Comparison of ENCODE assay signal across 1 cellular context in genomic region chr16:81567987-81568748, GRCh38.
TF ChIP-seq lines count a peak whose summit lies in the region.

No MANE protein-coding gene starts in this region.

TF ChIP-seq in HepG2, 621 proteins besides CTCF, POLR2A, EP300 and RAD21 (continued from another document and continues in another):
- no peak for TF ChIP-seq NR2F6 (IDR thresholded peaks at IDR 0.05)
- peak; percentile 24; the same call in 1 of the 2 replicates for TF ChIP-seq NR2F6 (CRISPR knock-in tag; IDR thresholded peaks at IDR 0.05)
- TF ChIP-seq MZF1 (CRISPR knock-in tag; IDR thresholded peaks at IDR 0.05; ENCODE audit: borderline replicate concordance): no peak
- TF ChIP-seq ZNF484 (CRISPR knock-in tag; IDR thresholded peaks at IDR 0.05; ENCODE audit: borderline replicate concordance, low read depth): no peak
- TF ChIP-seq RFXANK (CRISPR knock-in tag; IDR thresholded peaks at IDR 0.05): no peak
- TF ChIP-seq ZNF615 (CRISPR knock-in tag; IDR thresholded peaks at IDR 0.05; ENCODE audit: borderline replicate concordance): no peak
- TF ChIP-seq ZNF30 (CRISPR knock-in tag; IDR thresholded peaks at IDR 0.05): no peak
- 0 out of 2 replicates have a peak, but pooled peaks have one; percentile 14 for TF ChIP-seq BCL6 (CRISPR knock-in tag; IDR thresholded peaks at IDR 0.05)
- TF ChIP-seq, protein P1, sequence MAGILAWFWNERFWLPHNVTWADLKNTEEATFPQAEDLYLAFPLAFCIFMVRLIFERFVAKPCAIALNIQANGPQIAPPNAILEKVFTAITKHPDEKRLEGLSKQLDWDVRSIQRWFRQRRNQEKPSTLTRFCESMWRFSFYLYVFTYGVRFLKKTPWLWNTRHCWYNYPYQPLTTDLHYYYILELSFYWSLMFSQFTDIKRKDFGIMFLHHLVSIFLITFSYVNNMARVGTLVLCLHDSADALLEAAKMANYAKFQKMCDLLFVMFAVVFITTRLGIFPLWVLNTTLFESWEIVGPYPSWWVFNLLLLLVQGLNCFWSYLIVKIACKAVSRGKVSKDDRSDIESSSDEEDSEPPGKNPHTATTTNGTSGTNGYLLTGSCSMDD (CRISPR knock-in tag; IDR thresholded peaks at IDR 0.05): no peak
- no peak for TF ChIP-seq ZNF160 (CRISPR knock-in tag; IDR thresholded peaks at IDR 0.05)
- TF ChIP-seq BCL3 (CRISPR knock-in tag; IDR thresholded peaks at IDR 0.05): no peak
- no peak for TF ChIP-seq IRX3 (CRISPR knock-in tag; IDR thresholded peaks at IDR 0.05; ENCODE audit: borderline replicate concordance, low read depth)
- TF ChIP-seq ZNF512 (CRISPR knock-in tag; IDR thresholded peaks at IDR 0.05): no peak
- TF ChIP-seq HNF4G (IDR thresholded peaks at IDR 0.05; ENCODE audit: borderline replicate concordance, low read depth, low read length): no peak; the same call in 1 of the 2 replicates
- no peak for TF ChIP-seq HNF4G (CRISPR knock-in tag; IDR thresholded peaks at IDR 0.05; ENCODE audit: borderline replicate concordance, low read depth)
- TF ChIP-seq ZNF678 (CRISPR knock-in tag; IDR thresholded peaks at IDR 0.05): no peak
- no peak for TF ChIP-seq RELA (CRISPR knock-in tag; IDR thresholded peaks at IDR 0.05)
- TF ChIP-seq CEBPB (IDR thresholded peaks at IDR 0.05; ENCODE audit: borderline replicate concordance, low read depth, low read length): no peak
- no peak for TF ChIP-seq HMGA1 (CRISPR knock-in tag; conservative IDR thresholded peaks at IDR 0.05)
- TF ChIP-seq ZNF136 (CRISPR knock-in tag; IDR thresholded peaks at IDR 0.05; ENCODE audit: low read depth): 0 out of 2 replicates have a peak, but pooled peaks have one; percentile 40
- TF ChIP-seq ZNF629 (CRISPR knock-in tag; conservative IDR thresholded peaks at IDR 0.05): peak; percentile 94
- TF ChIP-seq, protein P2, sequence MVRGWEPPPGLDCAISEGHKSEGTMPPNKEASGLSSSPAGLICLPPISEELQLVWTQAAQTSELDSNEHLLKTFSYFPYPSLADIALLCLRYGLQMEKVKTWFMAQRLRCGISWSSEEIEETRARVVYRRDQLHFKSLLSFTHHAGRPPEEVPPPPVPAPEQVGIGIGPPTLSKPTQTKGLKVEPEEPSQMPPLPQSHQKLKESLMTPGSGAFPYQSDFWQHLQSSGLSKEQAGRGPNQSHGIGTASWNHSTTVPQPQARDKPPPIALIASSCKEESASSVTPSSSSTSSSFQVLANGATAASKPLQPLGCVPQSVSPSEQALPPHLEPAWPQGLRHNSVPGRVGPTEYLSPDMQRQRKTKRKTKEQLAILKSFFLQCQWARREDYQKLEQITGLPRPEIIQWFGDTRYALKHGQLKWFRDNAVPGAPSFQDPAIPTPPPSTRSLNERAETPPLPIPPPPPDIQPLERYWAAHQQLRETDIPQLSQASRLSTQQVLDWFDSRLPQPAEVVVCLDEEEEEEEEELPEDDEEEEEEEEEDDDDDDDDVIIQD (CRISPR knock-in tag; IDR thresholded peaks at IDR 0.05; ENCODE audit: low read depth): no peak
- no peak for TF ChIP-seq ZNF800 (CRISPR knock-in tag; IDR thresholded peaks at IDR 0.05)
- no peak for TF ChIP-seq PRMT3 (CRISPR knock-in tag; IDR thresholded peaks at IDR 0.05; ENCODE audit: borderline replicate concordance, low read depth)
- TF ChIP-seq, protein P3, sequence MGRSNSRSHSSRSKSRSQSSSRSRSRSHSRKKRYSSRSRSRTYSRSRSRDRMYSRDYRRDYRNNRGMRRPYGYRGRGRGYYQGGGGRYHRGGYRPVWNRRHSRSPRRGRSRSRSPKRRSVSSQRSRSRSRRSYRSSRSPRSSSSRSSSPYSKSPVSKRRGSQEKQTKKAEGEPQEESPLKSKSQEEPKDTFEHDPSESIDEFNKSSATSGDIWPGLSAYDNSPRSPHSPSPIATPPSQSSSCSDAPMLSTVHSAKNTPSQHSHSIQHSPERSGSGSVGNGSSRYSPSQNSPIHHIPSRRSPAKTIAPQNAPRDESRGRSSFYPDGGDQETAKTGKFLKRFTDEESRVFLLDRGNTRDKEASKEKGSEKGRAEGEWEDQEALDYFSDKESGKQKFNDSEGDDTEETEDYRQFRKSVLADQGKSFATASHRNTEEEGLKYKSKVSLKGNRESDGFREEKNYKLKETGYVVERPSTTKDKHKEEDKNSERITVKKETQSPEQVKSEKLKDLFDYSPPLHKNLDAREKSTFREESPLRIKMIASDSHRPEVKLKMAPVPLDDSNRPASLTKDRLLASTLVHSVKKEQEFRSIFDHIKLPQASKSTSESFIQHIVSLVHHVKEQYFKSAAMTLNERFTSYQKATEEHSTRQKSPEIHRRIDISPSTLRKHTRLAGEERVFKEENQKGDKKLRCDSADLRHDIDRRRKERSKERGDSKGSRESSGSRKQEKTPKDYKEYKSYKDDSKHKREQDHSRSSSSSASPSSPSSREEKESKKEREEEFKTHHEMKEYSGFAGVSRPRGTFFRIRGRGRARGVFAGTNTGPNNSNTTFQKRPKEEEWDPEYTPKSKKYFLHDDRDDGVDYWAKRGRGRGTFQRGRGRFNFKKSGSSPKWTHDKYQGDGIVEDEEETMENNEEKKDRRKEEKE (IDR thresholded peaks at IDR 0.05): no peak
- TF ChIP-seq, protein P4, sequence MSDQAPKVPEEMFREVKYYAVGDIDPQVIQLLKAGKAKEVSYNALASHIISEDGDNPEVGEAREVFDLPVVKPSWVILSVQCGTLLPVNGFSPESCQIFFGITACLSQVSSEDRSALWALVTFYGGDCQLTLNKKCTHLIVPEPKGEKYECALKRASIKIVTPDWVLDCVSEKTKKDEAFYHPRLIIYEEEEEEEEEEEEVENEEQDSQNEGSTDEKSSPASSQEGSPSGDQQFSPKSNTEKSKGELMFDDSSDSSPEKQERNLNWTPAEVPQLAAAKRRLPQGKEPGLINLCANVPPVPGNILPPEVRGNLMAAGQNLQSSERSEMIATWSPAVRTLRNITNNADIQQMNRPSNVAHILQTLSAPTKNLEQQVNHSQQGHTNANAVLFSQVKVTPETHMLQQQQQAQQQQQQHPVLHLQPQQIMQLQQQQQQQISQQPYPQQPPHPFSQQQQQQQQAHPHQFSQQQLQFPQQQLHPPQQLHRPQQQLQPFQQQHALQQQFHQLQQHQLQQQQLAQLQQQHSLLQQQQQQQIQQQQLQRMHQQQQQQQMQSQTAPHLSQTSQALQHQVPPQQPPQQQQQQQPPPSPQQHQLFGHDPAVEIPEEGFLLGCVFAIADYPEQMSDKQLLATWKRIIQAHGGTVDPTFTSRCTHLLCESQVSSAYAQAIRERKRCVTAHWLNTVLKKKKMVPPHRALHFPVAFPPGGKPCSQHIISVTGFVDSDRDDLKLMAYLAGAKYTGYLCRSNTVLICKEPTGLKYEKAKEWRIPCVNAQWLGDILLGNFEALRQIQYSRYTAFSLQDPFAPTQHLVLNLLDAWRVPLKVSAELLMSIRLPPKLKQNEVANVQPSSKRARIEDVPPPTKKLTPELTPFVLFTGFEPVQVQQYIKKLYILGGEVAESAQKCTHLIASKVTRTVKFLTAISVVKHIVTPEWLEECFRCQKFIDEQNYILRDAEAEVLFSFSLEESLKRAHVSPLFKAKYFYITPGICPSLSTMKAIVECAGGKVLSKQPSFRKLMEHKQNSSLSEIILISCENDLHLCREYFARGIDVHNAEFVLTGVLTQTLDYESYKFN (CRISPR knock-in tag; conservative IDR thresholded peaks at IDR 0.05): peak; percentile 36; the same call in 1 of the 2 replicates
- no peak for TF ChIP-seq ZMYM2 (CRISPR knock-in tag; IDR thresholded peaks at IDR 0.05)
- TF ChIP-seq ZNF598 (CRISPR knock-in tag; IDR thresholded peaks at IDR 0.05; ENCODE audit: borderline replicate concordance): 0 out of 2 replicates have a peak, but pooled peaks have one; percentile 48
- no peak for TF ChIP-seq SMYD3 (CRISPR knock-in tag; IDR thresholded peaks at IDR 0.05)
- no peak for TF ChIP-seq ETV5 (CRISPR knock-in tag; IDR thresholded peaks at IDR 0.05; ENCODE audit: borderline replicate concordance)
- TF ChIP-seq TAF1 (CRISPR knock-in tag; IDR thresholded peaks at IDR 0.05): peak; percentile 30; the same call in 1 of the 2 replicates
- no peak for TF ChIP-seq ZNF788 (CRISPR knock-in tag; IDR thresholded peaks at IDR 0.05; ENCODE audit: borderline replicate concordance)
- TF ChIP-seq, protein P5, sequence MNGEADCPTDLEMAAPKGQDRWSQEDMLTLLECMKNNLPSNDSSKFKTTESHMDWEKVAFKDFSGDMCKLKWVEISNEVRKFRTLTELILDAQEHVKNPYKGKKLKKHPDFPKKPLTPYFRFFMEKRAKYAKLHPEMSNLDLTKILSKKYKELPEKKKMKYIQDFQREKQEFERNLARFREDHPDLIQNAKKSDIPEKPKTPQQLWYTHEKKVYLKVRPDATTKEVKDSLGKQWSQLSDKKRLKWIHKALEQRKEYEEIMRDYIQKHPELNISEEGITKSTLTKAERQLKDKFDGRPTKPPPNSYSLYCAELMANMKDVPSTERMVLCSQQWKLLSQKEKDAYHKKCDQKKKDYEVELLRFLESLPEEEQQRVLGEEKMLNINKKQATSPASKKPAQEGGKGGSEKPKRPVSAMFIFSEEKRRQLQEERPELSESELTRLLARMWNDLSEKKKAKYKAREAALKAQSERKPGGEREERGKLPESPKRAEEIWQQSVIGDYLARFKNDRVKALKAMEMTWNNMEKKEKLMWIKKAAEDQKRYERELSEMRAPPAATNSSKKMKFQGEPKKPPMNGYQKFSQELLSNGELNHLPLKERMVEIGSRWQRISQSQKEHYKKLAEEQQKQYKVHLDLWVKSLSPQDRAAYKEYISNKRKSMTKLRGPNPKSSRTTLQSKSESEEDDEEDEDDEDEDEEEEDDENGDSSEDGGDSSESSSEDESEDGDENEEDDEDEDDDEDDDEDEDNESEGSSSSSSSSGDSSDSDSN (CRISPR knock-in tag; IDR thresholded peaks at IDR 0.05): 0 out of 2 replicates have a peak, but pooled peaks have one; percentile 49
- TF ChIP-seq MYC (CRISPR knock-in tag; IDR thresholded peaks at IDR 0.05; ENCODE audit: borderline replicate concordance): no peak
- no peak for TF ChIP-seq ZFP62 (CRISPR knock-in tag; IDR thresholded peaks at IDR 0.05)
- no peak for TF ChIP-seq ZFP1 (CRISPR knock-in tag; IDR thresholded peaks at IDR 0.05)
- TF ChIP-seq DDIT3 (CRISPR knock-in tag; IDR thresholded peaks at IDR 0.05): no peak
